8 cellular contexts compared by ENCODE assay signal in the genomic region with DNA sequence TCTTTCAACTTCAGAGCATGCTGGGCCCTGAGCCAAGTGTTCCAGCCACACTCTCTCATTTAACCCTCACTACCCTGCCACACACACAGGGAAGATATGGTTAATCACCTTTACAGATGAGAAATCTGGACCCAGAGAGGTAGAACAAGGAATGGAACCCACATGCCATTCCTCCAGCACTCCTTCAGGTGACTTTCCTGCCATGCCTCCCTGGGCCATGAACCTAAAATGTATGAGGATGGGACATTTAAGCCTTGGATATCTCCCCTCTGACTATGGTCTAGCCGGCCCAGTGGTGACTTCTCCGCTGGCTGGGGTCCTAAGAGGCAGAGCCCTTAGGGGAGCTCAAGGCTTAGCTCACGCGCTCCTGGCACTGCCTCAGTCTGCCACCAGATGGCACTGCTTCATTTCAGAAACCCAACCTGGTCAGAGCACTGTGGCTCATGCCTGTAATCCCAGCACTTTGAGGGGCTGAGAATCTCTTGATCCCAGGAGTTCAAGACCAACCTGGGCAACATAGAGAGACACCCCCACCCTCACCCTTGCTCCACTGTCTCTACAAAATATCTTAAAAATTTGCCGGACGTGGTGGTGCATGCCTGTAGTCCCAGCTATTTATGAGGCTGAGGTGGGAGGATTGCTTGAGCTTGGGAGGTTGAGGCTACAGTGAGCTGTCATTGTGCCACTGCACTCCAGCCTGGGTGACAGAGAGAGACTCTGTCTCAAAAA. TPM values are rescaled to one million over a fixed set of nuclear protein-coding genes. Genes with fewer than 3 reads are reported as not detected.
DNase-seq lines count a peak whose midpoint lies in the region; ATAC-seq, FAIRE-seq and TF ChIP-seq lines count a peak whose summit lies in the region.

No MANE protein-coding gene starts in this region.

- no peaks in the 10 kb centered on the region for H3K9me3 Mint-ChIP-seq in activated CD4-positive, alpha-beta T cell treated with anti-CD3 and anti-CD28 coated beads, Interleukin-2, amount 10 ng/mL, durations not matched to agents 7 days and 5 days

- peaks cover 6% of the 10 kb centered on the region; the same call in 1 of the 2 replicates for H3F3A ChIP-seq in GM23248 (ENCODE audit: insufficient read depth)

- FAIRE-seq in HepG2 (lab: Jason Lieb, UNC): peak; percentile 93

- peak overlapping the region; percentile 94 for H3K27ac Mint-ChIP-seq in activated CD4-positive, alpha-beta T cell treated with anti-CD3 and anti-CD28 coated beads, Interleukin-2, amount 10 ng/mL, durations not matched to agents 7 days and 5 days

- TF ChIP-seq RAD21 in HepG2 (CRISPR knock-in tag; IDR thresholded peaks at IDR 0.05): peak; percentile 89

- peaks cover 21% of the 10 kb centered on the region for H3K4me1 Mint-ChIP-seq in activated CD4-positive, alpha-beta T cell treated with anti-CD3 and anti-CD28 coated beads, Interleukin-2, amount 10 ng/mL, durations not matched to agents 7 days and 5 days

- CTCF ChIA-PET in BJ (lab: Yijun Ruan, JAX): interaction anchor here (0.6 to 7.9 kb wide), 28 partner anchors 10 to 886 kb away, joined by 3 to 207 read pairs (median 4); a partner anchor contains a TSS
- CTCF ChIA-PET in activated CD4-positive, alpha-beta T cell treated with anti-CD3 and anti-CD28 coated beads, Interleukin-2, amount 10 ng/mL, durations not matched to agents 7 days and 5 days (lab: Charles Lee): interaction anchor here (0.5 to 8.7 kb wide), 27 partner anchors 10 to 886 kb away, joined by 3 to 116 read pairs (median 4); a partner anchor contains a TSS
- CTCF ChIA-PET in HepG2 (lab: Yijun Ruan, JAX; ENCODE audit: low intra/inter-chr PET ratio, low total read pairs): interaction anchor here (1.4 to 3.0 kb wide), 4 partner anchors 48 to 180 kb away, joined by 5 to 47 read pairs (median 11); no protein-coding TSS in a partner anchor

- H3K79me2 ChIP-seq in GM23248 (ENCODE audit: insufficient read depth): peaks cover 19% of the 10 kb centered on the region
- peaks cover 15% of the 10 kb centered on the region for H3K79me2 ChIP-seq in HepG2 (ENCODE audit: insufficient read depth, low read length)

- peaks cover 2% of the 10 kb centered on the region for H3K36me3 Mint-ChIP-seq in activated CD4-positive, alpha-beta T cell treated with anti-CD3 and anti-CD28 coated beads, Interleukin-2, amount 10 ng/mL, durations not matched to agents 7 days and 5 days (ENCODE audit: low read depth)

- H2AFZ ChIP-seq in GM23248: peak overlapping the region; percentile 64
- peak overlapping the region; percentile 87 for H2AFZ ChIP-seq in HepG2 (ENCODE audit: low read length)

- intact Hi-C loops in colonic mucosa (cut with DNase I) (loop anchor here (1.0 to 10.0 kb wide), 4 partner anchors 135 to 303 kb away; no protein-coding TSS in a partner anchor), HepG2 (cut with micrococcal nuclease; ENCODE audit: unreplicated experiment) (loop anchor here (1.0 kb wide), 2 partner anchors 136 to 167 kb away; no protein-coding TSS in a partner anchor)

- H3K4me1 ChIP-seq in GM23248 (ENCODE audit: insufficient read depth): peaks cover 7% of the 10 kb centered on the region
- no peaks in the 10 kb centered on the region for H3K4me1 ChIP-seq in colonic mucosa
- peaks cover 22% of the 10 kb centered on the region for H3K4me1 ChIP-seq in HepG2 (ENCODE audit: insufficient read depth, low read length)

- no peaks in the 10 kb centered on the region for H3K9me2 ChIP-seq in GM23248 (ENCODE audit: insufficient read depth)

- no peak overlapping the region for H3K9ac ChIP-seq in GM23248
- H3K9ac ChIP-seq in colonic mucosa (ENCODE audit: low read depth in 2 of 2, low read length in 2 of 2): no peak overlapping the region
- peak overlapping the region; percentile 45 for H3K9ac ChIP-seq in HepG2 (ENCODE audit: insufficient read depth, low read depth, low read length)

- POLR2A ChIA-PET in BJ (lab: Charles Lee) (no interaction called here), HepG2 (lab: Yijun Ruan, JAX) (interaction anchor here (0.8 to 2.0 kb wide), 7 partner anchors 37 to 180 kb away, joined by 3 to 9 read pairs (median 4); a partner anchor contains a TSS)
- POLR2A ChIA-PET in activated CD4-positive, alpha-beta T cell treated with anti-CD3 and anti-CD28 coated beads, Interleukin-2, amount 10 ng/mL, durations not matched to agents 7 days and 5 days (lab: Charles Lee): interaction anchor here (0.6 kb wide), 1 partner anchor 20 kb away, joined by 4 read pairs; no protein-coding TSS in a partner anchor

- TF ChIP-seq EP300 in HepG2 (IDR thresholded peaks at IDR 0.05; ENCODE audit: low read depth in 2 of 2, low read length in 2 of 2) (no peak), HepG2 (CRISPR knock-in tag; IDR thresholded peaks at IDR 0.05; ENCODE audit: borderline replicate concordance) (no peak)

- H3K27me3 ChIP-seq in BJ (ENCODE audit: control insufficient read depth, insufficient read depth, low read length): no peaks in the 10 kb centered on the region
- H3K27me3 ChIP-seq in GM23248 (replicated peaks; ENCODE audit: insufficient read depth): no peaks in the 10 kb centered on the region
- no peaks in the 10 kb centered on the region for H3K27me3 ChIP-seq in colonic mucosa
- 0 out of 5 replicates have a peak, but pooled peaks cover 0 to 3% of the 10 kb centered on the region in 2 experiments for H3K27me3 ChIP-seq in HepG2 (ENCODE audit: control insufficient read depth in 1 of 2, insufficient read depth in 2 of 2, low read length in 2 of 2)

- no TSS peak for BruUV-seq in HepG2 (replicated peaks; lab: Mats Ljungman, UMichigan)

- no peak overlapping the region for H3K4me2 ChIP-seq in GM23248 (ENCODE audit: unreplicated experiment)
- H3K4me2 ChIP-seq in HepG2 (ENCODE audit: low read depth, low read length): peak overlapping the region; percentile 91

- H3K36me3 ChIP-seq in BJ (ENCODE audit: control insufficient read depth, insufficient read depth, low read length) (no peaks in the 10 kb centered on the region), GM23248 (ENCODE audit: low read depth) (no peaks in the 10 kb centered on the region), colonic mucosa (no peaks in the 10 kb centered on the region), HepG2 (replicated peaks in 1 of 2; ENCODE audit: control insufficient read depth in 1 of 2, insufficient read depth in 2 of 2, low read length in 2 of 2) (no peaks in the 10 kb centered on the region)

- peak; percentile 65 for ATAC-seq in HepG2
- no peak for ATAC-seq in GM19463 (IDR thresholded peaks at IDR 0.05; ENCODE audit: unreplicated experiment)

- no peaks in the 10 kb centered on the region for H4K20me1 ChIP-seq in GM23248 (ENCODE audit: insufficient read depth)
- peaks cover 9% of the 10 kb centered on the region for H4K20me1 ChIP-seq in HepG2 (ENCODE audit: insufficient read depth, low read length)

- in situ Hi-C loops in GM23248 (cut with MboI): loop anchor here (10.0 kb wide), 1 partner anchor 163 kb away; no protein-coding TSS in a partner anchor
- in situ Hi-C loops in HepG2 (cut with HindIII; ENCODE audit: extremely low pct_ligation_motif_present, low pct_unique_long_range_greater_than_20kb): loop anchor here (5.0 kb wide), 2 partner anchors 135 to 165 kb away; no protein-coding TSS in a partner anchor

- TF ChIP-seq CTCF in BJ (IDR thresholded peaks at IDR 0.05; ENCODE audit: insufficient read depth, low read depth, low read length) (peak; percentile 95), colonic mucosa (IDR thresholded peaks at IDR 0.05) (peak; percentile 96), HepG2 (CRISPR knock-in tag; IDR thresholded peaks at IDR 0.05) (peak; percentile 97)

- no peak overlapping the region for H3K4me3 ChIP-seq in BJ (ENCODE audit: low read depth, low read length)
- no peak overlapping the region for H3K4me3 ChIP-seq in GM23248
- H3K4me3 ChIP-seq in colonic mucosa: no peak overlapping the region
- peak overlapping the region; percentile 28 to 49 (median 29) for H3K4me3 ChIP-seq in HepG2 (replicated peaks in 1 of 3; ENCODE audit: insufficient read depth in 1 of 3, low read depth in 2 of 3, low read length in 3 of 3)

- H3K27me3 Mint-ChIP-seq in activated CD4-positive, alpha-beta T cell treated with anti-CD3 and anti-CD28 coated beads, Interleukin-2, amount 10 ng/mL, durations not matched to agents 7 days and 5 days: no peaks in the 10 kb centered on the region

- DNase-seq in BJ (ENCODE audit: low read depth): peak; percentile 7
- peak; percentile 81 for DNase-seq in GM23248
- DNase-seq in NCI-H345 (lab: John Stamatoyannopoulos, UW): peak; percentile 72
- DNase-seq in activated CD4-positive, alpha-beta T cell treated with anti-CD3 and anti-CD28 coated beads, Interleukin-2, amount 10 ng/mL, durations not matched to agents 7 days and 5 days: peak; percentile 84
- DNase-seq in colonic mucosa: peak; percentile 87
- DNase-seq in HepG2 (ENCODE audit: low spot score): peak; percentile 68
- peak; percentile 73 to 78 for DNase-seq in stimulated activated CD4-positive, alpha-beta T cell treated with anti-CD3 and anti-CD28 coated beads, Interleukin-4, amount 100 ng/mL, for 48 hours (ENCODE audit: low read depth in 2 of 2)

- H3K9me3 ChIP-seq in GM23248 (ENCODE audit: low read depth) (no peaks in the 10 kb centered on the region), colonic mucosa (no peaks in the 10 kb centered on the region), HepG2 (ENCODE audit: low read length) (no peaks in the 10 kb centered on the region)

- TF ChIP-seq POLR2A in HepG2 (IDR thresholded peaks at IDR 0.05; ENCODE audit: insufficient read depth in 1 of 2, low read depth in 2 of 2, low read length in 2 of 2): no peak

- H3K27ac ChIP-seq in GM23248: no peak overlapping the region
- no peak overlapping the region for H3K27ac ChIP-seq in colonic mucosa
- no peak overlapping the region for H3K27ac ChIP-seq in HepG2 (ENCODE audit: extremely low read length, insufficient read depth, low read length)

- H3K4me3 Mint-ChIP-seq in activated CD4-positive, alpha-beta T cell treated with anti-CD3 and anti-CD28 coated beads, Interleukin-2, amount 10 ng/mL, durations not matched to agents 7 days and 5 days: no peak overlapping the region

- 4 to 6% methylated on average over 6 of the region's 6 CpGs for WGBS in GM23248 (ENCODE audit: low coverage in 1 of 2, low lambda C conversion rate in 2 of 2, missing lambda C conversion rate in 2 of 2), 2 experiments
- WGBS in HepG2 (ENCODE audit: low lambda C conversion rate): 6% methylated on average over 2 of the region's 6 CpGs

RNA-seq across cellular contexts. Expression of a gene that starts 2.2 kb away (rescaled TPM):
- polyA plus RNA-seq in BJ (2011; rRNA removed) (6.6 and 8.8 TPM in 2 replicates), GM23248 (2016; fragmentation: Nextera tagmentation; extraction: Ambion mirVana) (7.7 and 7.8 TPM in 2 replicates), HepG2 (2011; rRNA removed) (7.5 and 7.7 TPM in 2 replicates)
- 13.5 and 14.2 TPM in 2 replicates for polyA minus RNA-seq in BJ (2011; rRNA and poly(A)+ RNA removed)
- 10.5 and 13.4 TPM in 2 replicates for total RNA-seq in GM23248 (2014; rRNA removed; shearing (Covaris generic))
- total RNA-seq in activated CD4-positive, alpha-beta T cell treated with anti-CD3 and anti-CD28 coated beads, Interleukin-2, amount 10 ng/mL, durations not matched to agents 7 days and 5 days: 10 to 100 TPM; 35.4 to 37.3 TPM
- total RNA-seq in colonic mucosa (10 to 100 TPM; 18.8 to 23.9 TPM), HepG2 (2016; rRNA removed; fragmentation: Illumina TruSeq; extraction: Trizol) (14.3 and 23.3 TPM in 2 replicates)
- 4.8 and 5.0 TPM in 2 replicates for total RNA-seq in HepG2 (2016; cell fraction: cytosol; rRNA removed; fragmentation: Illumina TruSeq; extraction: Trizol; ENCODE audit: low read depth)
- total RNA-seq in HepG2 (2016; cell fraction: insoluble cytoplasmic fraction; rRNA removed; fragmentation: Illumina TruSeq; extraction: Trizol): 13.7 and 21.8 TPM in 2 replicates
- total RNA-seq in HepG2 (2016; cell fraction: membrane; rRNA removed; fragmentation: Illumina TruSeq; extraction: Trizol): 6.6 and 6.7 TPM in 2 replicates
- 16.2 and 17.2 TPM in 2 replicates for total RNA-seq in HepG2 (2016; cell fraction: nucleus; rRNA removed; fragmentation: Illumina TruSeq; extraction: Trizol)
- 5.0 and 6.2 TPM in 2 replicates for polyA plus RNA-seq in HepG2 (2011; cell fraction: cytosol; rRNA removed)
- polyA plus RNA-seq in HepG2 (2011; cell fraction: nucleus; rRNA removed): 14.1 and 15.6 TPM in 2 replicates
- 11.2 and 12.3 TPM in 2 replicates for polyA plus RNA-seq in HepG2 (2012)
- 0.66 and 0.68 TPM in 2 replicates for polyA plus RNA-seq in HepG2 (2016; cell fraction: cytosol; fragmentation: Illumina TruSeq; extraction: Trizol; ENCODE audit: low read depth)
- 15.7 and 17.6 TPM in 2 replicates for polyA plus RNA-seq in HepG2 (2016; cell fraction: insoluble cytoplasmic fraction; fragmentation: Illumina TruSeq; extraction: Trizol; ENCODE audit: low read depth)
- polyA plus RNA-seq in HepG2 (2016; cell fraction: membrane; fragmentation: Illumina TruSeq; extraction: Trizol; ENCODE audit: low read depth): 2.2 and 2.3 TPM in 2 replicates
- polyA plus RNA-seq in HepG2 (2016; cell fraction: nucleus; fragmentation: Illumina TruSeq; extraction: Trizol; ENCODE audit: insufficient read depth, low read depth): 26.5 and 28.6 TPM in 2 replicates
- 23.4 and 48.5 TPM in 2 replicates for polyA minus RNA-seq in HepG2 (2011; rRNA and poly(A)+ RNA removed; ENCODE audit: low replicate concordance)
- polyA minus RNA-seq in HepG2 (2011; cell fraction: cytosol; rRNA and poly(A)+ RNA removed): 10.9 and 11.4 TPM in 2 replicates
- 14.0 and 16.2 TPM in 2 replicates for polyA minus RNA-seq in HepG2 (2011; cell fraction: nucleus; rRNA and poly(A)+ RNA removed)

RNA-seq across cellular contexts. Expression of a gene that starts 36.5 kb away (rescaled TPM):
- polyA plus RNA-seq in BJ (2011; rRNA removed): 5.2 and 5.9 TPM in 2 replicates
- 22.3 and 27.4 TPM in 2 replicates for polyA minus RNA-seq in BJ (2011; rRNA and poly(A)+ RNA removed)
- total RNA-seq in GM23248 (2014; rRNA removed; shearing (Covaris generic)): 8.5 and 14.2 TPM in 2 replicates
- 9.2 TPM in 2 replicates for polyA plus RNA-seq in GM23248 (2016; fragmentation: Nextera tagmentation; extraction: Ambion mirVana)
- total RNA-seq in activated CD4-positive, alpha-beta T cell treated with anti-CD3 and anti-CD28 coated beads, Interleukin-2, amount 10 ng/mL, durations not matched to agents 7 days and 5 days: 10 to 100 TPM; 30.0 to 31.0 TPM
- total RNA-seq in colonic mucosa: 10 to 100 TPM; 14.9 to 16.4 TPM
- total RNA-seq in HepG2 (2016; rRNA removed; fragmentation: Illumina TruSeq; extraction: Trizol): 14.4 and 14.8 TPM in 2 replicates
- 7.6 and 9.0 TPM in 2 replicates for total RNA-seq in HepG2 (2016; cell fraction: cytosol; rRNA removed; fragmentation: Illumina TruSeq; extraction: Trizol; ENCODE audit: low read depth)
- total RNA-seq in HepG2 (2016; cell fraction: insoluble cytoplasmic fraction; rRNA removed; fragmentation: Illumina TruSeq; extraction: Trizol): 12.0 and 15.1 TPM in 2 replicates
- total RNA-seq in HepG2 (2016; cell fraction: membrane; rRNA removed; fragmentation: Illumina TruSeq; extraction: Trizol): 7.8 and 8.1 TPM in 2 replicates
- total RNA-seq in HepG2 (2016; cell fraction: nucleus; rRNA removed; fragmentation: Illumina TruSeq; extraction: Trizol): 22.2 and 23.7 TPM in 2 replicates
- 4.9 and 5.5 TPM in 2 replicates for polyA plus RNA-seq in HepG2 (2011; rRNA removed)
- 1.9 and 2.3 TPM in 2 replicates for polyA plus RNA-seq in HepG2 (2011; cell fraction: cytosol; rRNA removed)
- 13.0 and 13.7 TPM in 2 replicates for polyA plus RNA-seq in HepG2 (2011; cell fraction: nucleus; rRNA removed)
- 5.0 and 5.8 TPM in 2 replicates for polyA plus RNA-seq in HepG2 (2012)
- 0.18 and 0.20 TPM in 2 replicates for polyA plus RNA-seq in HepG2 (2016; cell fraction: cytosol; fragmentation: Illumina TruSeq; extraction: Trizol; ENCODE audit: low read depth)
- 4.3 and 4.8 TPM in 2 replicates for polyA plus RNA-seq in HepG2 (2016; cell fraction: insoluble cytoplasmic fraction; fragmentation: Illumina TruSeq; extraction: Trizol; ENCODE audit: low read depth)
- polyA plus RNA-seq in HepG2 (2016; cell fraction: membrane; fragmentation: Illumina TruSeq; extraction: Trizol; ENCODE audit: low read depth): 0.70 and 0.93 TPM in 2 replicates
- polyA plus RNA-seq in HepG2 (2016; cell fraction: nucleus; fragmentation: Illumina TruSeq; extraction: Trizol; ENCODE audit: insufficient read depth, low read depth): 20.2 and 20.5 TPM in 2 replicates
- polyA minus RNA-seq in HepG2 (2011; rRNA and poly(A)+ RNA removed; ENCODE audit: low replicate concordance): 21.7 and 33.6 TPM in 2 replicates
- polyA minus RNA-seq in HepG2 (2011; cell fraction: cytosol; rRNA and poly(A)+ RNA removed): 7.8 and 11.7 TPM in 2 replicates
- 33.7 and 44.8 TPM in 2 replicates for polyA minus RNA-seq in HepG2 (2011; cell fraction: nucleus; rRNA and poly(A)+ RNA removed)

Comparison
In these comparisons a context has a peak if more than half of its experiments do, and no peak if none do; other contexts are left out.
1. DNase-seq: peak in every context shown above with its lines; median percentile 87 in colonic mucosa; 84 in activated CD4-positive, alpha-beta T cell treated with anti-CD3 and anti-CD28 coated beads, Interleukin-2, amount 10 ng/mL, durations not matched to agents 7 days and 5 days; 81 in GM23248; 76 in stimulated activated CD4-positive, alpha-beta T cell treated with anti-CD3 and anti-CD28 coated beads, Interleukin-4, amount 100 ng/mL, for 48 hours; 72 in NCI-H345; 68 in HepG2; 7 in BJ.
2. H3K4me3 ChIP-seq: peak in HepG2 (3 of 3); none in BJ (single experiment), GM23248 (single experiment) and colonic mucosa (single experiment).
3. Peak in every context shown above with its lines, with median percentiles within 50 percentile points of each other: CTCF ChIP-seq.